ENCODE assay signal across 8 cellular contexts in genomic region chr1:160705824-160706223, GRCh38. TPM values are rescaled to one million over a fixed set of nuclear protein-coding genes. Genes with fewer than 3 reads are reported as not detected.
A peak's percentile ranks its signal among the peaks of the same experiment; 100 is the strongest.
DNase-seq lines count a peak whose midpoint lies in the region; ATAC-seq and TF ChIP-seq lines count a peak whose summit lies in the region.
"Not testable (repeated sequence)": the region's sequence is repeated elsewhere in the genome, so short reads cannot be mapped to it uniquely, and the experiment has no call there.
"Had no signal": no experiment of that assay in that cellular context is flagged by ENCODE, and none has a peak within 500 bp of the region (broad histone marks: within the 10 kb centered on the region; RNA-seq: fewer than 3 reads in every experiment).

No MANE protein-coding gene starts in this region.

- not testable (repeated sequence) for H3K9ac ChIP-seq in MM.1S (ENCODE audit: low read length)

- not testable (repeated sequence) for ATAC-seq in T-helper 17 cell; naive thymus-derived CD8-positive, alpha-beta T cell
- ATAC-seq in activated T-helper 17 cell treated with anti-CD3 and anti-CD28 coated beads, Interleukin-2, amount 50 U/mL, for 72 hours (replicated peaks), result peak; percentile 30

- peaks cover 23% of the 10 kb centered on the region; the same call in 1 of the 2 replicates for H3K36me3 ChIP-seq in MM.1S (replicated peaks; ENCODE audit: insufficient read depth, low read length)

- not testable (repeated sequence) for H2AFZ ChIP-seq in MM.1S (ENCODE audit: low read length)

- peak overlapping the region; percentile 46 for H3K4me2 ChIP-seq in MM.1S (ENCODE audit: low read depth, low read length)

- peak; percentile 29; the same call in 1 of the 3 replicates for TF ChIP-seq CTCF in GM12872 (IDR thresholded peaks at IDR 0.05; ENCODE audit: insufficient read depth, low read depth, low read length)
- not testable (repeated sequence) for TF ChIP-seq CTCF in MM.1S (IDR thresholded peaks at IDR 0.05; ENCODE audit: low read length)

- peaks cover 12% of the 10 kb centered on the region for H3K36me3 Mint-ChIP-seq in T-helper 17 cell (ENCODE audit: low read depth)
- not testable (repeated sequence) for H3K36me3 Mint-ChIP-seq in activated T-helper 17 cell treated with anti-CD3 and anti-CD28 coated beads, Interleukin-2, amount 50 U/mL, for 72 hours (ENCODE audit: low read depth)
- peaks cover 10% of the 10 kb centered on the region for H3K36me3 Mint-ChIP-seq in dendritic cell treated with granulocyte-macrophage colony-stimulating factor and Interleukin-4, amounts not matched to agents 40 ng/mL and 50 ng/mL, for 4 days (ENCODE audit: low read depth)
- H3K36me3 Mint-ChIP-seq in naive thymus-derived CD8-positive, alpha-beta T cell, result peaks cover 10 to 54% (median 24%) of the 10 kb centered on the region in 3 donors

- peaks cover 45% of the 10 kb centered on the region for H3K4me1 ChIP-seq in MM.1S (ENCODE audit: low read length)

- H3K4me3 Mint-ChIP-seq in T-helper 17 cell, result peak overlapping the region; percentile 71
- not testable (repeated sequence) for H3K4me3 Mint-ChIP-seq in activated T-helper 17 cell treated with anti-CD3 and anti-CD28 coated beads, Interleukin-2, amount 50 U/mL, for 72 hours; dendritic cell treated with granulocyte-macrophage colony-stimulating factor and Interleukin-4, amounts not matched to agents 40 ng/mL and 50 ng/mL, for 4 days; naive thymus-derived CD8-positive, alpha-beta T cell

- H3K27ac ChIP-seq in MM.1S (ENCODE audit: low read length), result not testable (repeated sequence)

- intact Hi-C loops in dendritic cell treated with granulocyte-macrophage colony-stimulating factor and Interleukin-4, amounts not matched to agents 40 ng/mL and 50 ng/mL, for 4 days (cut with micrococcal nuclease), result not testable (repeated sequence)

- peaks cover 53% of the 10 kb centered on the region for H4K20me1 ChIP-seq in MM.1S (ENCODE audit: insufficient read depth, low read length)

- H3K4me3 ChIP-seq in MM.1S (ENCODE audit: low read length), result not testable (repeated sequence)

- H3K27ac Mint-ChIP-seq in T-helper 17 cell, result not testable (repeated sequence)
- peak overlapping the region; percentile 70 for H3K27ac Mint-ChIP-seq in activated T-helper 17 cell treated with anti-CD3 and anti-CD28 coated beads, Interleukin-2, amount 50 U/mL, for 72 hours
- H3K27ac Mint-ChIP-seq in dendritic cell treated with granulocyte-macrophage colony-stimulating factor and Interleukin-4, amounts not matched to agents 40 ng/mL and 50 ng/mL, for 4 days, result peak overlapping the region; percentile 80
- H3K27ac Mint-ChIP-seq in naive thymus-derived CD8-positive, alpha-beta T cell, result peak overlapping the region in 6 of 10 donors; percentile 38 to 91 (median 88)

- POLR2A ChIA-PET in naive thymus-derived CD8-positive, alpha-beta T cell (lab: Charles Lee), result not testable (repeated sequence)

- H3K27me3 Mint-ChIP-seq in T-helper 17 cell; activated T-helper 17 cell treated with anti-CD3 and anti-CD28 coated beads, Interleukin-2, amount 50 U/mL, for 72 hours; dendritic cell treated with granulocyte-macrophage colony-stimulating factor and Interleukin-4, amounts not matched to agents 40 ng/mL and 50 ng/mL, for 4 days; naive thymus-derived CD8-positive, alpha-beta T cell: not testable (repeated sequence)

- peak; percentile 27 for DNase-seq in CD1c-positive myeloid dendritic cell (ENCODE audit: extremely low spot score)
- not testable (repeated sequence) for DNase-seq in MM.1S; T-helper 17 cell; naive thymus-derived CD8-positive, alpha-beta T cell

- not testable (repeated sequence) for H3K9me3 Mint-ChIP-seq in activated T-helper 17 cell treated with anti-CD3 and anti-CD28 coated beads, Interleukin-2, amount 50 U/mL, for 72 hours; dendritic cell treated with granulocyte-macrophage colony-stimulating factor and Interleukin-4, amounts not matched to agents 40 ng/mL and 50 ng/mL, for 4 days; naive thymus-derived CD8-positive, alpha-beta T cell

- peaks cover 100% of the 10 kb centered on the region for H3K79me2 ChIP-seq in MM.1S (ENCODE audit: low read length)

- peaks cover 48% of the 10 kb centered on the region for H3K4me1 Mint-ChIP-seq in T-helper 17 cell
- H3K4me1 Mint-ChIP-seq in activated T-helper 17 cell treated with anti-CD3 and anti-CD28 coated beads, Interleukin-2, amount 50 U/mL, for 72 hours, result peaks cover 41% of the 10 kb centered on the region
- H3K4me1 Mint-ChIP-seq in dendritic cell treated with granulocyte-macrophage colony-stimulating factor and Interleukin-4, amounts not matched to agents 40 ng/mL and 50 ng/mL, for 4 days (ENCODE audit: low read depth), result peaks cover 48% of the 10 kb centered on the region
- peaks cover 30 to 57% (median 52%) of the 10 kb centered on the region in 4 donors for H3K4me1 Mint-ChIP-seq in naive thymus-derived CD8-positive, alpha-beta T cell

- H3K9me2 ChIP-seq in MM.1S (replicated peaks; ENCODE audit: insufficient read depth, low read length), result not testable (repeated sequence)

- peaks cover 45% of the 10 kb centered on the region for H3F3A ChIP-seq in MM.1S (ENCODE audit: insufficient read depth, low read length)

- H3K9me3 ChIP-seq in MM.1S (replicated peaks; ENCODE audit: insufficient read depth, low read length); T-helper 17 cell (ENCODE audit: control insufficient read depth, low read length, poor library complexity, severe bottlenecking): not testable (repeated sequence)

- not testable (repeated sequence) for H3K27me3 ChIP-seq in MM.1S (replicated peaks; ENCODE audit: insufficient read depth, low read length)

RNA-seq across cellular contexts. Expression of gene CD48, which starts 5.8 kb away (rescaled TPM):
- total RNA-seq in T-helper 17 cell, result 100 to 1,000 TPM; 386 to 387 TPM
- total RNA-seq in activated T-helper 17 cell treated with anti-CD3 and anti-CD28 coated beads, Interleukin-2, amount 50 U/mL, for 72 hours, result 100 to 1,000 TPM; 151 to 179 TPM
- total RNA-seq in naive thymus-derived CD8-positive, alpha-beta T cell, result 100 to 1,000 TPM; 272 to 276 TPM
- polyA plus RNA-seq in naive thymus-derived CD8-positive, alpha-beta T cell, result 100 to 1,000 TPM; 186 to 213 (median 200) TPM

RNA-seq across cellular contexts. Expression of gene SLAMF7, which starts 33.2 kb away (rescaled TPM):
- total RNA-seq in T-helper 17 cell, result 1 to 10 TPM; 3.1 to 3.9 TPM
- total RNA-seq in activated T-helper 17 cell treated with anti-CD3 and anti-CD28 coated beads, Interleukin-2, amount 50 U/mL, for 72 hours, result 10 to 100 TPM in 1 of 2 donors, 1 to 10 TPM in 1; 4.5 to 15.0 TPM
- 1 to 10 TPM; 4.5 to 6.2 TPM for total RNA-seq in naive thymus-derived CD8-positive, alpha-beta T cell
- 100 to 1,000 TPM in 1 of 3 donors, 1 to 10 TPM in 2; 3.8 to 102 (median 4.0) TPM for polyA plus RNA-seq in naive thymus-derived CD8-positive, alpha-beta T cell

RNA-seq across cellular contexts. Expression of gene SLAMF1, which starts 59.0 kb away (rescaled TPM):
- 10 to 100 TPM; 67.8 to 70.6 TPM for total RNA-seq in T-helper 17 cell
- 100 to 1,000 TPM; 121 to 186 TPM for total RNA-seq in activated T-helper 17 cell treated with anti-CD3 and anti-CD28 coated beads, Interleukin-2, amount 50 U/mL, for 72 hours
- total RNA-seq in naive thymus-derived CD8-positive, alpha-beta T cell, result 10 to 100 TPM in 1 of 2 experiments, 1 to 10 TPM in 1; 9.8 to 11.1 TPM
- 1 to 10 TPM; 1.7 to 3.9 (median 3.7) TPM for polyA plus RNA-seq in naive thymus-derived CD8-positive, alpha-beta T cell
- total RNA-seq: H7 had no signal

Comparison
In these comparisons a context has a peak if more than half of its experiments do, and no peak if none do; other contexts are left out.
1. RNA of gene SLAMF1, which starts 59.0 kb away (total RNA-seq): 121 to 186 TPM in activated T-helper 17 cell treated with anti-CD3 and anti-CD28 coated beads, Interleukin-2, amount 50 U/mL, for 72 hours and 67.8 to 70.6 TPM in T-helper 17 cell; 9.8 to 11.1 TPM in naive thymus-derived CD8-positive, alpha-beta T cell; every median in the first group is over 4 times any median in the second.